ENCODE assay signal across 18 cellular contexts in genomic region chr1:2052096-2052569, GRCh38. TPM values are rescaled to one million over a fixed set of nuclear protein-coding genes. Genes with fewer than 3 reads are reported as not detected.
DNase-seq lines count a peak whose midpoint lies in the region; ATAC-seq, FAIRE-seq and TF ChIP-seq lines count a peak whose summit lies in the region.
"Had no signal": no experiment of that assay in that cellular context is flagged by ENCODE, and none has a peak within 500 bp of the region (broad histone marks: within the 10 kb centered on the region; RNA-seq: fewer than 3 reads in every experiment).

No MANE protein-coding gene starts in this region.

- DNase-seq in activated T-cell treated with anti-CD3 and anti-CD28 coated beads, Interleukin-2, amount 50 U/mL, for 24 hours = no peak
- DNase-seq in activated T-cell treated with anti-CD3 and anti-CD28 coated beads, Interleukin-2, amount 50 U/mL, for 48 hours = no peak
- no peak for DNase-seq in PC-3
- DNase-seq in hepatocyte (ENCODE audit: low spot score) = no peak
- DNase-seq in small intestine = peak; percentile 14
- DNase-seq in tibial nerve (ENCODE audit: low spot score in 2 of 2) = no peak
- DNase-seq in activated effector memory CD4-positive, alpha-beta T cell treated with Interleukin-2 at 50 U/mL for 16 hours = no peak
- DNase-seq in aorta = no peak
- DNase-seq: activated CD4-positive, alpha-beta T cell treated with anti-CD3 and anti-CD28 coated beads for 4 hours; glutamatergic neuron; NCI-H2029; NCI-H82; stimulated activated CD4-positive, alpha-beta T cell treated with anti-CD3 and anti-CD28 coated beads, Interleukin-4, amount 100 ng/mL, for 24 hours; T-helper 2 cell had no signal

- intact Hi-C loops in PC-3 (cut with micrococcal nuclease) = no loop called here
- intact Hi-C loops in aorta (cut with DNase I) = no loop called here

- no peak overlapping the region for H3K27ac ChIP-seq in PC-3 (ENCODE audit: low read length)
- no peak overlapping the region for H3K27ac ChIP-seq in hepatocyte
- H3K27ac ChIP-seq in small intestine (ENCODE audit: low read depth in 1 of 2, low read length in 1 of 2) = peak overlapping the region in 1 of 2 donors; percentile 90
- H3K27ac ChIP-seq in tibial nerve = no peak overlapping the region
- H3K27ac ChIP-seq in aorta (ENCODE audit: low read depth in 1 of 2, low read length in 2 of 2) = no peak overlapping the region
- H3K27ac ChIP-seq: epithelial cell of prostate had no signal

- peaks cover 14% of the 10 kb centered on the region for H3K27me3 Mint-ChIP-seq in activated T-cell treated with anti-CD3 and anti-CD28 coated beads, Interleukin-2, amount 50 U/mL, for 24 hours

- POLR2A ChIA-PET in PC-3 (lab: Charles Lee; ENCODE audit: unreplicated experiment) = no interaction called here

- H3K4me1 Mint-ChIP-seq in activated T-cell treated with anti-CD3 and anti-CD28 coated beads, Interleukin-2, amount 50 U/mL, for 24 hours (ENCODE audit: low read depth) = peaks cover 16% of the 10 kb centered on the region

- H3K4me1 ChIP-seq in PC-3 (ENCODE audit: insufficient read depth, low read length) (peaks cover 15% of the 10 kb centered on the region), hepatocyte (ENCODE audit: insufficient read depth) (peaks cover 15% of the 10 kb centered on the region), small intestine (ENCODE audit: control insufficient read depth in 2 of 2, insufficient read depth in 1 of 2, low read depth in 1 of 2, low read length in 1 of 2) (peaks cover 4 to 6% of the 10 kb centered on the region in 2 donors), tibial nerve (peaks cover 0 to 19% (median 5%) of the 10 kb centered on the region in 4 donors), aorta (ENCODE audit: control insufficient read depth in 1 of 2, insufficient read depth in 2 of 2, low read length in 2 of 2) (no peaks in the 10 kb centered on the region)

- no peaks in the 10 kb centered on the region for H3K9me2 ChIP-seq in PC-3 (replicated peaks; ENCODE audit: low read length)
- no peaks in the 10 kb centered on the region for H3K9me2 ChIP-seq in hepatocyte (replicated peaks; ENCODE audit: insufficient read depth)

- no peak for FAIRE-seq in small intestine (lab: Jason Lieb, UNC)

- no peak overlapping the region for H3K27ac Mint-ChIP-seq in activated T-cell treated with anti-CD3 and anti-CD28 coated beads, Interleukin-2, amount 50 U/mL, for 24 hours

- peaks cover 11% of the 10 kb centered on the region for H3K36me3 Mint-ChIP-seq in activated T-cell treated with anti-CD3 and anti-CD28 coated beads, Interleukin-2, amount 50 U/mL, for 24 hours (ENCODE audit: low read depth)

- H3K4me3 Mint-ChIP-seq in activated T-cell treated with anti-CD3 and anti-CD28 coated beads, Interleukin-2, amount 50 U/mL, for 24 hours = peak overlapping the region; percentile 69

- TF ChIP-seq EP300 in tibial nerve (IDR thresholded peaks at IDR 0.05) = no peak

- no peaks in the 10 kb centered on the region for H3K9me3 Mint-ChIP-seq in activated T-cell treated with anti-CD3 and anti-CD28 coated beads, Interleukin-2, amount 50 U/mL, for 24 hours

- H2AFZ ChIP-seq in PC-3 (ENCODE audit: low read length) = no peak overlapping the region
- no peak overlapping the region for H2AFZ ChIP-seq in hepatocyte

- H3K27me3 ChIP-seq in PC-3 (ENCODE audit: low read length) (no peaks in the 10 kb centered on the region), hepatocyte (peaks cover 2% of the 10 kb centered on the region), small intestine (ENCODE audit: control insufficient read depth in 2 of 2, insufficient read depth in 2 of 2, low read length in 2 of 2) (peaks cover 0 to 1% of the 10 kb centered on the region in 2 donors), tibial nerve (peaks cover 4 to 62% of the 10 kb centered on the region in 2 donors), aorta (ENCODE audit: control insufficient read depth in 1 of 2, insufficient read depth in 2 of 2, low read length in 1 of 2) (no peaks in the 10 kb centered on the region)

- BruUV-seq in PC-3 (replicated peaks; lab: Mats Ljungman, UMichigan) = no TSS peak

- WGBS in hepatocyte (ENCODE audit: low lambda C conversion rate, missing lambda C conversion rate) = 84% methylated on average over 5 of the region's 13 CpGs
- 49 to 73% (median 62%) methylated on average over 10 to 13 of the region's 13 CpGs for WGBS in small intestine, 3 donors
- WGBS in tibial nerve, 2 donors = 58 to 60% methylated on average over 11 to 13 of the region's 13 CpGs
- 66 to 68% methylated on average over 13 of the region's 13 CpGs for WGBS in aorta, 2 donors

- no peaks in the 10 kb centered on the region for H4K20me1 ChIP-seq in PC-3 (ENCODE audit: low read length)
- H4K20me1 ChIP-seq in hepatocyte (ENCODE audit: insufficient read depth, poor library complexity, severe bottlenecking) = peaks cover 16% of the 10 kb centered on the region

- H3K4me2 ChIP-seq in PC-3 (ENCODE audit: low read length) (peak overlapping the region; percentile 96; the same call in 1 of the 2 replicates), hepatocyte (peak overlapping the region; percentile 89)

- H3K79me2 ChIP-seq in PC-3 (ENCODE audit: low read length) (peaks cover 38% of the 10 kb centered on the region), hepatocyte (peaks cover 37% of the 10 kb centered on the region)

- TF ChIP-seq CTCF in PC-3 (conservative IDR thresholded peaks at IDR 0.05; ENCODE audit: low read depth, low read length) = no peak
- no peak for TF ChIP-seq CTCF in hepatocyte (IDR thresholded peaks at IDR 0.05; ENCODE audit: poor library complexity)
- TF ChIP-seq CTCF in tibial nerve (IDR thresholded peaks at IDR 0.05) = no peak

- H3K9me3 ChIP-seq in PC-3 (ENCODE audit: low read length) (no peaks in the 10 kb centered on the region), hepatocyte (ENCODE audit: low read depth) (no peaks in the 10 kb centered on the region), small intestine (ENCODE audit: control insufficient read depth, low read depth) (no peaks in the 10 kb centered on the region), tibial nerve (no peaks in the 10 kb centered on the region), aorta (ENCODE audit: control insufficient read depth, low read length) (no peaks in the 10 kb centered on the region)
- H3K9me3 ChIP-seq: HAP-1, right atrium auricular region had no signal

- CTCF ChIA-PET in PC-3 (lab: Charles Lee) = no interaction called here

- no peak overlapping the region for H3K9ac ChIP-seq in PC-3 (ENCODE audit: low read length)

- H3K36me3 ChIP-seq in PC-3 (ENCODE audit: low read depth, low read length) = peaks cover 14% of the 10 kb centered on the region; the same call in 1 of the 2 replicates
- no peaks in the 10 kb centered on the region for H3K36me3 ChIP-seq in hepatocyte (replicated peaks; ENCODE audit: insufficient read depth, low read depth)
- peaks cover 0 to 5% of the 10 kb centered on the region in 2 donors for H3K36me3 ChIP-seq in small intestine (ENCODE audit: control insufficient read depth in 2 of 2, insufficient read depth in 2 of 2, low read length in 2 of 2)
- H3K36me3 ChIP-seq in tibial nerve = no peaks in the 10 kb centered on the region
- H3K36me3 ChIP-seq in aorta (ENCODE audit: control insufficient read depth in 1 of 2, insufficient read depth in 2 of 2, low read length in 1 of 2) = no peaks in the 10 kb centered on the region
- H3K36me3 ChIP-seq: right atrium auricular region had no signal

- H3K4me3 ChIP-seq in PC-3 (ENCODE audit: low read length) (no peak overlapping the region), hepatocyte (no peak overlapping the region), small intestine (ENCODE audit: low read depth in 1 of 2, low read length in 2 of 2) (peak overlapping the region in 1 of 2 donors; percentile 93), tibial nerve (no peak overlapping the region), aorta (ENCODE audit: low read length in 2 of 2) (no peak overlapping the region)
- H3K4me3 ChIP-seq: right atrium auricular region had no signal

- ATAC-seq in PC-3 = no peak
- no peak for ATAC-seq in aorta (ENCODE audit: low FRiP score)

- H3F3A ChIP-seq in PC-3 (ENCODE audit: low read length, unreplicated experiment) = no peaks in the 10 kb centered on the region

- TF ChIP-seq POLR2A in tibial nerve (IDR thresholded peaks at IDR 0.05) = no peak

RNA-seq across cellular contexts. Expression of gene PRKCZ, which starts 1.9 kb away (rescaled TPM):
- total RNA-seq in PC-3 (2014; rRNA removed) (56.8 and 70.8 TPM in 2 replicates), hepatocyte (41.0 and 45.6 TPM in 2 replicates), tibial nerve (1 to 10 TPM; 2.0 to 3.9 (median 2.8) TPM), aorta (1 to 10 TPM; 3.2 to 5.2 TPM)
- polyA plus RNA-seq in hepatocyte (52.3 and 52.5 TPM in 2 replicates), small intestine (100 to 1,000 TPM in 2 of 3 donors, 10 to 100 TPM in 1; 44.2 to 252 (median 206) TPM), aorta (10 to 100 TPM in 1 of 2 donors, 1 to 10 TPM in 1; 1.5 to 23.2 TPM)

RNA-seq across cellular contexts. Expression of gene GABRD, which starts 33.0 kb away (rescaled TPM):
- total RNA-seq in PC-3 (2014; rRNA removed) = not detected in 2 replicates
- total RNA-seq in hepatocyte = not detected in 2 replicates
- not detected in 2 replicates for polyA plus RNA-seq in hepatocyte
- polyA plus RNA-seq in small intestine = under 1 TPM in 1 of 3 donors, not detected in 2; 0.55 TPM
- 1 to 10 TPM in 1 of 4 donors, not detected in 3; 1.0 TPM for total RNA-seq in tibial nerve
- total RNA-seq in aorta = 1 to 10 TPM in 1 of 2 donors, under 1 TPM in 1; 0.49 to 1.2 TPM
- not detected for polyA plus RNA-seq in aorta
- total RNA-seq: A673, right atrium auricular region had no signal

RNA-seq across cellular contexts. Expression of gene CFAP74, which starts 48.5 kb away (rescaled TPM):
- total RNA-seq in PC-3 (2014; rRNA removed) (0.23 TPM in 1 of 2 replicates, not detected in the other), hepatocyte (not detected in 2 replicates), tibial nerve (not detected), aorta (under 1 TPM in 1 of 2 donors, not detected in 1; 0.36 TPM)
- polyA plus RNA-seq in hepatocyte (0.07 TPM in 1 of 2 replicates, not detected in the other), small intestine (under 1 TPM in 1 of 3 donors, not detected in 2; 0.06 TPM), aorta (not detected)
- total RNA-seq: A673, right atrium auricular region had no signal
